ENCODE assay signal across 7 cellular contexts in genomic region chrX:1323315-1323714, GRCh38. TPM values are rescaled to one million over a fixed set of nuclear protein-coding genes. Genes with fewer than 3 reads are reported as not detected.
DNase-seq lines count a peak whose midpoint lies in the region; ATAC-seq and TF ChIP-seq lines count a peak whose summit lies in the region.

No MANE protein-coding gene starts in this region.

- TF ChIP-seq CTCF in GM12872 (IDR thresholded peaks at IDR 0.05; ENCODE audit: insufficient read depth, low read depth, low read length): peak; percentile 72
- TF ChIP-seq CTCF in NB4 (IDR thresholded peaks at IDR 0.05; ENCODE audit: low read depth, low read length): peak; percentile 50

- CTCF ChIA-PET in activated CD4-positive, alpha-beta T cell treated with anti-CD3 and anti-CD28 coated beads for 36 hours (lab: Charles Lee): no interaction called here

- no peak overlapping the region for H3K4me3 Mint-ChIP-seq in activated CD4-positive, alpha-beta T cell treated with anti-CD3 and anti-CD28 coated beads for 36 hours

- no peak overlapping the region for H3K4me3 ChIP-seq in H7 (ENCODE audit: insufficient read depth, low read depth, low read length)
- H3K4me3 ChIP-seq in NB4 (ENCODE audit: low read depth, low read length): no peak overlapping the region

- intact Hi-C loops in activated CD4-positive, alpha-beta T cell treated with anti-CD3 and anti-CD28 coated beads for 36 hours (cut with DNase I, micrococcal nuclease): loop anchor here (2.0 to 10.0 kb wide), 6 partner anchors 69 to 1271 kb away; partner anchors contain the start of genes P2RY8 (in 1 of the 2) and SLC25A6 (in 1 of the 2)

- H3K4me1 Mint-ChIP-seq in activated CD4-positive, alpha-beta T cell treated with anti-CD3 and anti-CD28 coated beads for 36 hours: peaks cover 18% of the 10 kb centered on the region

- POLR2A ChIA-PET in activated CD4-positive, alpha-beta T cell treated with anti-CD3 and anti-CD28 coated beads for 36 hours (lab: Charles Lee): no interaction called here

- TF ChIP-seq POLR2A in NB4 (IDR thresholded peaks at IDR 0.05; ENCODE audit: extremely low read depth, insufficient read length) (no peak), erythroblast (IDR thresholded peaks at IDR 0.05; ENCODE audit: low read length) (no peak)

- H3K36me3 Mint-ChIP-seq in activated CD4-positive, alpha-beta T cell treated with anti-CD3 and anti-CD28 coated beads for 36 hours (ENCODE audit: low read depth): no peaks in the 10 kb centered on the region

- H3K27ac Mint-ChIP-seq in activated CD4-positive, alpha-beta T cell treated with anti-CD3 and anti-CD28 coated beads for 36 hours: peak overlapping the region; percentile 51

- no peaks in the 10 kb centered on the region for H3K36me3 ChIP-seq in H7 (replicated peaks; ENCODE audit: control insufficient read depth, insufficient read depth, low read length)

- H3K27me3 ChIP-seq in H7 (ENCODE audit: control insufficient read depth, insufficient read depth, low read length): no peaks in the 10 kb centered on the region

- H3K27me3 Mint-ChIP-seq in activated CD4-positive, alpha-beta T cell treated with anti-CD3 and anti-CD28 coated beads for 36 hours: peaks cover 8% of the 10 kb centered on the region

- DNase-seq in H7 (peak; percentile 90), NB4 (ENCODE audit: low read depth) (peak; percentile 84), erythroblast (lab: John Stamatoyannopoulos, UW) (peak; percentile 41 to 53), NCI-H2081 treated with DMSO at 0.1 percent for 48 hours (lab: John Stamatoyannopoulos, UW) (no peak)
- DNase-seq in activated CD4-positive, alpha-beta T cell treated with anti-CD3 and anti-CD28 coated beads for 36 hours: peak; percentile 78
- peak; percentile 46 to 56 (median 47) for DNase-seq in stimulated activated CD4-positive, alpha-beta T cell treated with anti-CD3 and anti-CD28 coated beads, Interleukin-12 subunit alpha, Interleukin-12 subunit beta, amount 100 ng/mL, for 48 hours (ENCODE audit: low read depth in 2 of 3, low spot score in 1 of 3)

- peak; percentile 78 for ATAC-seq in activated CD4-positive, alpha-beta T cell treated with anti-CD3 and anti-CD28 coated beads for 36 hours

- H3K9me3 Mint-ChIP-seq in activated CD4-positive, alpha-beta T cell treated with anti-CD3 and anti-CD28 coated beads for 36 hours (ENCODE audit: low read depth): no peaks in the 10 kb centered on the region

RNA-seq across cellular contexts. Expression of gene IL3RA, which starts 13.3 kb away (rescaled TPM):
- 0.07 TPM in 1 of 2 replicates, not detected in the other for total RNA-seq in H7 (2014; rRNA removed; shearing (Covaris generic))
- under 1 TPM; 0.37 to 0.63 TPM for total RNA-seq in activated CD4-positive, alpha-beta T cell treated with anti-CD3 and anti-CD28 coated beads for 36 hours

RNA-seq across cellular contexts. Expression of gene CSF2RA, which starts 54.7 kb away (rescaled TPM):
- 0.85 and 3.2 TPM in 2 replicates for total RNA-seq in H7 (2014; rRNA removed; shearing (Covaris generic))
- under 1 TPM; 0.18 to 0.30 TPM for total RNA-seq in activated CD4-positive, alpha-beta T cell treated with anti-CD3 and anti-CD28 coated beads for 36 hours
